Comparison of ENCODE assay signal across 22 cellular contexts in the genomic region with DNA sequence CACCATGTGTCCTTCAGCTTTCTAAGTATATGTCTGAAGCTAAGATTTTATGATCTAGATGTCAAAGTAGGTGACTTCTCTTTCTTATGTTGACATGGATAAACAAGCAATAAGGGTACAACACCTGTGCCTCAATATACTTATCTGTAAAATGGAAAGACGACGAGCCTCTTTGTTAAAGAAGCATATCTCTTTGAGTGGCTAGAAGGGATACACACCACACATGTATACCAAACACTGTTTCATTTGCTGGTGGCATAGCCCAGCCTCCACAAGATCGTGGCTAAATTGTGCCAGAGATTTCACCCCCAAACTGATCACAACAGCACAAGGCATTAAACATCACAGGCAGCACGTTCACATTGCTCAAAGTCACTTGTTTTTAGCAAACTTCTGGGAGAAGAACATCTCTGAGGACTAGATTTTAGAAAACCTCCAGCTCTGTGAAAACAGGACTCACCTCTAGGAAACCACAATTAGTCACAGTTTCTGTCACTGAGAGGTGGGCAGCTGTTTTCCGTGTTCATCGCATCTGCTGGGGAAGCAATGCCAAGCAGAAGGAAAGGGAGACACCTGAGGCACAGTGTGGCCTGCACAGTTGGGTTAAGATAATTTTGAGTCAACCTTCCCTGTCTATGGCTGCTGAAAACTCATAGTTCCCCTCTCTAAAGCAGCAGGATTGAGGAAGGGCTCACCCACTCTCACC.
A peak's percentile ranks its signal among the peaks of the same experiment; 100 is the strongest.
DNase-seq lines count a peak whose midpoint lies in the region; ATAC-seq and TF ChIP-seq lines count a peak whose summit lies in the region.
"Had no signal": no experiment of that assay in that cellular context is flagged by ENCODE, and none has a peak within 500 bp of the region (broad histone marks: within the 10 kb centered on the region; RNA-seq: fewer than 3 reads in every experiment).

No MANE protein-coding gene starts in this region.

- H4K20me1 ChIP-seq in DND-41 (ENCODE audit: insufficient read depth, low read length), result no peaks in the 10 kb centered on the region

- H3K9ac ChIP-seq in DND-41 (ENCODE audit: low read depth, low read length), result no peak overlapping the region

- no peak overlapping the region for H3K4me2 ChIP-seq in DND-41 (ENCODE audit: insufficient read depth, low read length)

- H3K27me3 ChIP-seq in DND-41 (ENCODE audit: insufficient read depth, low read length, poor library complexity), result no peaks in the 10 kb centered on the region
- H3K27me3 ChIP-seq: tibial artery had no signal

- peaks cover 6% of the 10 kb centered on the region for H3K4me1 Mint-ChIP-seq in activated T-helper 17 cell treated with anti-CD3 and anti-CD28 coated beads, Interleukin-2, amount 50 U/mL, for 72 hours

- H3K36me3 Mint-ChIP-seq in activated T-helper 17 cell treated with anti-CD3 and anti-CD28 coated beads, Interleukin-2, amount 50 U/mL, for 72 hours (ENCODE audit: low read depth), result peaks cover 14% of the 10 kb centered on the region

- H3K4me1 ChIP-seq in DND-41 (ENCODE audit: insufficient read depth, low read length), result no peaks in the 10 kb centered on the region

- no peak for TF ChIP-seq CTCF in DND-41 (IDR thresholded peaks at IDR 0.05; ENCODE audit: borderline replicate concordance, extremely low read depth, low read length, poor library complexity, severe bottlenecking)

- DNase-seq in NCI-H1694 treated with DMSO at 0.1 percent for 48 hours (lab: John Stamatoyannopoulos, UW), result peak; percentile 2
- no peak for DNase-seq in NCI-H1694 (lab: John Stamatoyannopoulos, UW)
- DNase-seq in DND-41, result no peak
- peak; percentile 17 for DNase-seq in KG1 (lab: John Stamatoyannopoulos, UW)
- no peak for DNase-seq in COLO829 (ENCODE audit: low spot score)
- DNase-seq: activated CD8-positive, alpha-beta memory T cell treated with anti-CD3 and anti-CD28 coated beads for 24 hours; AML-193; amniotic stem cell; caudate nucleus; erythroblast; kidney; NCI-H2029; NCI-H510A; right cardiac atrium; Right ventricle myocardium superior; stimulated activated naive B cell treated with anti-CD40 and anti-IgM and Interleukin-4, amounts not matched to agents 10 μg/mL and 1 μg/mL and 100 μg/mL, for 72 hours; tibial artery had no signal

- no peaks in the 10 kb centered on the region for H3K79me2 ChIP-seq in DND-41 (ENCODE audit: insufficient read depth, low read length)

- H3K4me3 ChIP-seq in DND-41 (ENCODE audit: low read depth in 1 of 2, low read length in 2 of 2), result no peak overlapping the region
- H3K4me3 ChIP-seq: tibial artery had no signal

- no peaks in the 10 kb centered on the region for H3K27me3 Mint-ChIP-seq in activated T-helper 17 cell treated with anti-CD3 and anti-CD28 coated beads, Interleukin-2, amount 50 U/mL, for 72 hours
- H3K27me3 Mint-ChIP-seq: stimulated activated naive B cell treated with anti-CD40 and anti-IgM and Interleukin-4, amounts not matched to agents 10 μg/mL and 1 μg/mL and 100 μg/mL, for 72 hours had no signal

- H2AFZ ChIP-seq in DND-41 (ENCODE audit: low read depth, low read length), result no peak overlapping the region

- H3K27ac Mint-ChIP-seq in activated T-helper 17 cell treated with anti-CD3 and anti-CD28 coated beads, Interleukin-2, amount 50 U/mL, for 72 hours, result peak overlapping the region; percentile 8
- H3K27ac Mint-ChIP-seq: activated T-helper 2 cell treated with anti-CD3 and anti-CD28 coated beads, Interferon-gamma antibody, Interleukin-2, Interleukin-4, amounts not matched to agents 10 μg/mL and 5 μg/mL and 100 μg/mL, durations not matched to agents 14 hours and 24 hours and 36 hours; stimulated activated naive B cell treated with anti-CD40 and anti-IgM and Interleukin-4, amounts not matched to agents 10 μg/mL and 1 μg/mL and 100 μg/mL, for 72 hours had no signal

- no peaks in the 10 kb centered on the region for H3K9me3 ChIP-seq in DND-41 (ENCODE audit: insufficient read depth, low read length, severe bottlenecking)
- H3K9me3 ChIP-seq: tibial artery had no signal

- no peak overlapping the region for H3K27ac ChIP-seq in DND-41 (ENCODE audit: low read length)
- H3K27ac ChIP-seq: 22Rv1, tibial artery had no signal

- H3K36me3 ChIP-seq in DND-41 (ENCODE audit: insufficient read depth, low read length), result peaks cover 5% of the 10 kb centered on the region; the same call in 1 of the 2 replicates
- H3K36me3 ChIP-seq: tibial artery had no signal

- H3K4me3 Mint-ChIP-seq in activated T-helper 17 cell treated with anti-CD3 and anti-CD28 coated beads, Interleukin-2, amount 50 U/mL, for 72 hours, result no peak overlapping the region
- H3K4me3 Mint-ChIP-seq: stimulated activated naive B cell treated with anti-CD40 and anti-IgM and Interleukin-4, amounts not matched to agents 10 μg/mL and 1 μg/mL and 100 μg/mL, for 72 hours had no signal

- ATAC-seq in DND-41 (ENCODE audit: insufficient read depth, low read depth) (0 out of 3 replicates have a peak, but pooled peaks have one; percentile 39), GM18498 (IDR thresholded peaks at IDR 0.05; ENCODE audit: unreplicated experiment) (no peak), HG03520 (IDR thresholded peaks at IDR 0.05; ENCODE audit: unreplicated experiment) (no peak)
- peak; percentile 83 for ATAC-seq in activated T-helper 17 cell treated with anti-CD3 and anti-CD28 coated beads, Interleukin-2, amount 50 U/mL, for 72 hours (replicated peaks)
- ATAC-seq: right cardiac atrium; stimulated activated naive B cell treated with anti-CD40 and anti-IgM and Interleukin-4, amounts not matched to agents 10 μg/mL and 1 μg/mL and 100 μg/mL, for 72 hours had no signal

- H3K9me3 Mint-ChIP-seq in activated T-helper 17 cell treated with anti-CD3 and anti-CD28 coated beads, Interleukin-2, amount 50 U/mL, for 72 hours, result peaks cover 5% of the 10 kb centered on the region
- H3K9me3 Mint-ChIP-seq: activated T-helper 2 cell treated with anti-CD3 and anti-CD28 coated beads, Interferon-gamma antibody, Interleukin-2, Interleukin-4, amounts not matched to agents 10 μg/mL and 5 μg/mL and 100 μg/mL, durations not matched to agents 14 hours and 24 hours and 36 hours; stimulated activated naive B cell treated with anti-CD40 and anti-IgM and Interleukin-4, amounts not matched to agents 10 μg/mL and 1 μg/mL and 100 μg/mL, for 72 hours had no signal

Comparison
In these comparisons a context has a peak if more than half of its experiments do, and no peak if none do; other contexts are left out.
1. DNase-seq: peak in NCI-H1694 treated with DMSO at 0.1 percent for 48 hours (single experiment) and KG1 (single experiment); none in NCI-H1694 (single experiment), DND-41 (single experiment) and COLO829 (single experiment).
2. ATAC-seq: peak in DND-41 (single experiment) and activated T-helper 17 cell treated with anti-CD3 and anti-CD28 coated beads, Interleukin-2, amount 50 U/mL, for 72 hours (single experiment); none in GM18498 (single experiment) and HG03520 (single experiment).